22 cellular contexts compared by ENCODE assay signal in genomic region chr5:19200251-19200650, GRCh38.
A peak's percentile ranks its signal among the peaks of the same experiment; 100 is the strongest.
DNase-seq lines count a peak whose midpoint lies in the region; ATAC-seq and TF ChIP-seq lines count a peak whose summit lies in the region.
"Had no signal": no experiment of that assay in that cellular context is flagged by ENCODE, and none has a peak within 500 bp of the region (broad histone marks: within the 10 kb centered on the region; RNA-seq: fewer than 3 reads in every experiment).

No MANE protein-coding gene starts in this region.

- no peak overlapping the region for H3K4me3 Mint-ChIP-seq in stimulated activated memory B cell treated with anti-CD40 and anti-IgM and Interleukin-4, amounts not matched to agents 10 μg/mL and 1 μg/mL and 100 μg/mL, for 72 hours
- H3K4me3 Mint-ChIP-seq in endodermal cell: no peak overlapping the region
- H3K4me3 Mint-ChIP-seq: CD14-positive monocyte; CD4-positive, alpha-beta T cell; CD8-positive, alpha-beta memory T cell; H9 had no signal

- no peak overlapping the region for H3K18ac ChIP-seq in neuronal stem cell (ENCODE audit: low read length)

- H3K9me3 ChIP-seq in neuronal stem cell (replicated peaks in 1 of 2; ENCODE audit: control insufficient read depth in 2 of 2, insufficient read depth in 1 of 2, low read depth in 1 of 2, low read length in 2 of 2) (no peaks in the 10 kb centered on the region), endodermal cell (ENCODE audit: control insufficient read depth, low read length) (no peaks in the 10 kb centered on the region)
- H3K9me3 ChIP-seq: A549; BE2C; BLaER1 treated with 17β-estradiol and CSF1 and Interleukin-3, amounts not matched to agents 10 nM and 100 nM had no signal

- no peak overlapping the region for H2AK5ac ChIP-seq in neuronal stem cell (ENCODE audit: low read depth, low read length)

- no peak overlapping the region for H3K27ac Mint-ChIP-seq in stimulated activated memory B cell treated with anti-CD40 and anti-IgM and Interleukin-4, amounts not matched to agents 10 μg/mL and 1 μg/mL and 100 μg/mL, for 72 hours
- no peak overlapping the region for H3K27ac Mint-ChIP-seq in endodermal cell
- H3K27ac Mint-ChIP-seq: CD14-positive monocyte; CD4-positive, alpha-beta T cell; CD8-positive, alpha-beta memory T cell had no signal

- CTCF ChIA-PET in GM10248 (lab: Yijun Ruan, JAX): interaction anchor here (1.2 kb wide), 1 partner anchor 14 kb away, joined by 4 read pairs; no protein-coding TSS in a partner anchor

- TF ChIP-seq CTCF in GM10248 (IDR thresholded peaks at IDR 0.05; ENCODE audit: control extremely low read depth, extremely low read depth, low read depth, missing control alignments): no peak
- TF ChIP-seq CTCF in endodermal cell (conservative IDR thresholded peaks at IDR 0.05): no peak

- H3K4me3 ChIP-seq in neuronal stem cell (ENCODE audit: low read length in 2 of 2) (no peak overlapping the region), endodermal cell (ENCODE audit: low read length) (no peak overlapping the region)
- H3K4me3 ChIP-seq: A549; BLaER1 treated with 17β-estradiol and CSF1 and Interleukin-3, amounts not matched to agents 10 nM and 100 nM; GM23248 had no signal

- H3K4me2 ChIP-seq in neuronal stem cell (ENCODE audit: insufficient read depth, low read length, poor library complexity, severe bottlenecking): no peak overlapping the region
- H3K4me2 ChIP-seq: A549; BLaER1 treated with 17β-estradiol and CSF1 and Interleukin-3, amounts not matched to agents 10 nM and 100 nM had no signal

- peak overlapping the region; percentile 20 for H2AFZ ChIP-seq in neuronal stem cell (ENCODE audit: low read length)
- H2AFZ ChIP-seq: GM23248 had no signal

- no peak overlapping the region for H3K4ac ChIP-seq in neuronal stem cell (ENCODE audit: low read length)

- no peak overlapping the region for H2BK12ac ChIP-seq in neuronal stem cell (ENCODE audit: low read length)

- H3K4me1 ChIP-seq in neuronal stem cell (ENCODE audit: control insufficient read depth in 2 of 2, insufficient read depth in 1 of 2, low read depth in 1 of 2, low read length in 2 of 2): peaks cover 0 to 2% of the 10 kb centered on the region in 2 donors
- no peaks in the 10 kb centered on the region for H3K4me1 ChIP-seq in endodermal cell (ENCODE audit: control insufficient read depth, insufficient read depth, low read length)
- H3K4me1 ChIP-seq: A549; BE2C; BLaER1 treated with 17β-estradiol and CSF1 and Interleukin-3, amounts not matched to agents 10 nM and 100 nM had no signal

- no peak overlapping the region for H2BK5ac ChIP-seq in neuronal stem cell (ENCODE audit: low read length)

- H3K23ac ChIP-seq in neuronal stem cell (ENCODE audit: low read depth, low read length, poor library complexity): peak overlapping the region; percentile 52

- H3K36me3 Mint-ChIP-seq in stimulated activated memory B cell treated with anti-CD40 and anti-IgM and Interleukin-4, amounts not matched to agents 10 μg/mL and 1 μg/mL and 100 μg/mL, for 72 hours: no peaks in the 10 kb centered on the region
- no peaks in the 10 kb centered on the region for H3K36me3 Mint-ChIP-seq in endodermal cell (ENCODE audit: low read depth)
- H3K36me3 Mint-ChIP-seq: CD14-positive monocyte had no signal

- peak; percentile 58 for ATAC-seq in stimulated activated memory B cell treated with anti-CD40 and anti-IgM and Interleukin-4, amounts not matched to agents 10 μg/mL and 1 μg/mL and 100 μg/mL, for 72 hours
- ATAC-seq: A549, HCT116 had no signal

- H3K4me1 Mint-ChIP-seq in stimulated activated memory B cell treated with anti-CD40 and anti-IgM and Interleukin-4, amounts not matched to agents 10 μg/mL and 1 μg/mL and 100 μg/mL, for 72 hours: no peaks in the 10 kb centered on the region
- H3K4me1 Mint-ChIP-seq in endodermal cell: no peaks in the 10 kb centered on the region
- H3K4me1 Mint-ChIP-seq: CD14-positive monocyte; CD8-positive, alpha-beta memory T cell; H9 had no signal

- no peak overlapping the region for H2BK15ac ChIP-seq in neuronal stem cell (ENCODE audit: low read length)

- H3K27me3 Mint-ChIP-seq in stimulated activated memory B cell treated with anti-CD40 and anti-IgM and Interleukin-4, amounts not matched to agents 10 μg/mL and 1 μg/mL and 100 μg/mL, for 72 hours: no peaks in the 10 kb centered on the region
- no peaks in the 10 kb centered on the region for H3K27me3 Mint-ChIP-seq in endodermal cell (ENCODE audit: insufficient read depth)
- H3K27me3 Mint-ChIP-seq: CD4-positive, alpha-beta T cell; CD8-positive, alpha-beta memory T cell had no signal

- H2BK120ac ChIP-seq in neuronal stem cell (ENCODE audit: low read depth, low read length): no peak overlapping the region

- no peaks in the 10 kb centered on the region for H3K36me3 ChIP-seq in neuronal stem cell (replicated peaks in 1 of 2; ENCODE audit: control insufficient read depth in 2 of 2, insufficient read depth in 2 of 2, low read length in 2 of 2)
- no peaks in the 10 kb centered on the region for H3K36me3 ChIP-seq in endodermal cell (ENCODE audit: control insufficient read depth, insufficient read depth, low read length)
- H3K36me3 ChIP-seq: BE2C; BLaER1 treated with 17β-estradiol and CSF1 and Interleukin-3, amounts not matched to agents 10 nM and 100 nM had no signal

- no peaks in the 10 kb centered on the region for H3K79me1 ChIP-seq in neuronal stem cell (ENCODE audit: low read depth, low read length)

- no peak overlapping the region for H3K14ac ChIP-seq in neuronal stem cell (ENCODE audit: low read length)

- H3K9ac ChIP-seq in neuronal stem cell (ENCODE audit: low read depth, low read length, poor library complexity) (no peak overlapping the region), endodermal cell (ENCODE audit: extremely low read depth, low read length, poor library complexity, severe bottlenecking) (no peak overlapping the region)
- H3K9ac ChIP-seq: BLaER1 treated with 17β-estradiol and CSF1 and Interleukin-3, amounts not matched to agents 10 nM and 100 nM; GM23248 had no signal

- DNase-seq in UCSD-AML1 (lab: John Stamatoyannopoulos, UW; ENCODE audit: unreplicated experiment) (peak; percentile 6), neuronal stem cell (ENCODE audit: low spot score) (no peak), GM10248 (ENCODE audit: extremely low spot score) (no peak), endodermal cell (no peak), caudate nucleus (lab: John Stamatoyannopoulos, UW) (no peak)
- DNase-seq: 8988T; ACHN; AML-193; BE2C; CD4-positive, alpha-beta T cell; DMS 273 treated with DMSO at 0.1 percent for 48 hours; DMS53; DMS79 treated with DMSO at 0.1 percent for 48 hours; GF-D8; GM23248; H9 had no signal

- H3K27ac ChIP-seq in neuronal stem cell (replicated peaks; ENCODE audit: low read length) (no peak overlapping the region), endodermal cell (ENCODE audit: low read depth, low read length) (no peak overlapping the region), caudate nucleus (ENCODE audit: low read depth, low read length) (no peak overlapping the region)
- H3K27ac ChIP-seq: A549; BLaER1 treated with 17β-estradiol and CSF1 and Interleukin-3, amounts not matched to agents 10 nM and 100 nM; GM23248 had no signal

- POLR2A ChIA-PET in GM10248 (lab: Yijun Ruan, JAX): no interaction called here

- WGBS in neuronal stem cell (ENCODE audit: extremely low coverage in 2 of 2, insufficient read length in 2 of 2, insufficient replicate concordance in 1 of 2), 2 donors: no CpG with 5 or more reads among the region's 6 CpGs
- 83 to 89% methylated on average over 1 to 6 of the region's 6 CpGs for WGBS in endodermal cell (ENCODE audit: insufficient coverage in 1 of 2, insufficient read length in 1 of 2), 2 experiments

- H4K91ac ChIP-seq in neuronal stem cell (ENCODE audit: low read depth, low read length, poor library complexity): no peak overlapping the region

- H4K8ac ChIP-seq in neuronal stem cell (ENCODE audit: low read depth, low read length): peak overlapping the region; percentile 68

- H3K9me3 Mint-ChIP-seq in stimulated activated memory B cell treated with anti-CD40 and anti-IgM and Interleukin-4, amounts not matched to agents 10 μg/mL and 1 μg/mL and 100 μg/mL, for 72 hours: no peaks in the 10 kb centered on the region
- no peaks in the 10 kb centered on the region for H3K9me3 Mint-ChIP-seq in endodermal cell
- H3K9me3 Mint-ChIP-seq: H9 had no signal

- H3K27me3 ChIP-seq in neuronal stem cell (ENCODE audit: control insufficient read depth in 3 of 3, insufficient read depth in 3 of 3, low read depth in 1 of 3, low read length in 3 of 3) (no peaks in the 10 kb centered on the region), endodermal cell (ENCODE audit: control insufficient read depth, insufficient read depth, low read length, poor library complexity, severe bottlenecking) (no peaks in the 10 kb centered on the region)
- H3K27me3 ChIP-seq: BE2C; BLaER1 treated with 17β-estradiol and CSF1 and Interleukin-3, amounts not matched to agents 10 nM and 100 nM had no signal
